9 cellular contexts compared by ENCODE assay signal in genomic region chr9:136685792-136686533, GRCh38. TPM values are rescaled to one million over a fixed set of nuclear protein-coding genes. Genes with fewer than 3 reads are reported as not detected.
DNase-seq lines count a peak whose midpoint lies in the region; ATAC-seq, FAIRE-seq and TF ChIP-seq lines count a peak whose summit lies in the region.
"Had no signal": no experiment of that assay in that cellular context is flagged by ENCODE, and none has a peak within 500 bp of the region (broad histone marks: within the 10 kb centered on the region; RNA-seq: fewer than 3 reads in every experiment).

No MANE protein-coding gene starts in this region.

- no peaks in the 10 kb centered on the region for H3K9me3 ChIP-seq in SK-N-MC (ENCODE audit: low read depth, low read length)

- ATAC-seq in GM18517 (IDR thresholded peaks at IDR 0.05; ENCODE audit: unreplicated experiment) (no peak), GM18505 (IDR thresholded peaks at IDR 0.05; ENCODE audit: unreplicated experiment) (no peak)

- peak; percentile 5 for FAIRE-seq in GM12892 (lab: Jason Lieb, UNC)

- DNase-seq in GM12892 (ENCODE audit: insufficient read length) (no peak), SK-N-MC (ENCODE audit: low read depth, low spot score) (no peak), fibroblast of the aortic adventitia (ENCODE audit: low read depth) (peak; percentile 27), retinal pigment epithelial cell (ENCODE audit: low read depth) (no peak), NCI-H2081 (lab: John Stamatoyannopoulos, UW) (no peak), HUDEP-2 (lab: John Stamatoyannopoulos, UW; ENCODE audit: unreplicated experiment in 76 of 76) (no peak)
- DNase-seq: NCI-H187 treated with DMSO at 0.1 percent for 48 hours had no signal

- H3K36me3 ChIP-seq in SK-N-MC (ENCODE audit: insufficient read depth, low read length): no peaks in the 10 kb centered on the region

- no peak overlapping the region for H3K27ac ChIP-seq in SK-N-MC

- peak; percentile 23 for TF ChIP-seq CTCF in fibroblast of the aortic adventitia (IDR thresholded peaks at IDR 0.05; ENCODE audit: insufficient read depth, low read length)
- peak; percentile 4 for TF ChIP-seq CTCF in retinal pigment epithelial cell (conservative IDR thresholded peaks at IDR 0.05; ENCODE audit: low read depth, low read length)

- no peak for TF ChIP-seq POLR2A in GM12892 (IDR thresholded peaks at IDR 0.05; ENCODE audit: low read depth, low read length)
- no peak for TF ChIP-seq POLR2A in GM18505 (IDR thresholded peaks at IDR 0.05; ENCODE audit: borderline replicate concordance, extremely low read depth, insufficient read depth, insufficient read length)

- H3K4me3 ChIP-seq in SK-N-MC (peak overlapping the region; percentile 90), fibroblast of the aortic adventitia (ENCODE audit: low read depth, low read length) (peak overlapping the region; percentile 78), retinal pigment epithelial cell (ENCODE audit: low read length) (peak overlapping the region; percentile 61)

- H3K9ac ChIP-seq in SK-N-MC (ENCODE audit: insufficient read length): peak overlapping the region; percentile 81

RNA-seq across cellular contexts. Expression of gene AGPAT2, which starts 1.3 kb away (rescaled TPM):
- polyA plus RNA-seq in GM12892 (2012; ENCODE audit: missing spikeins): 3.5 TPM
- 6.2 and 29.0 TPM in 2 replicates for total RNA-seq in fibroblast of the aortic adventitia (ENCODE audit: low replicate concordance)

RNA-seq across cellular contexts. Expression of gene EGFL7, which starts 23.2 kb away (rescaled TPM):
- polyA plus RNA-seq in GM12892 (2012; ENCODE audit: missing spikeins): not detected
- 2.4 and 5.6 TPM in 2 replicates for total RNA-seq in fibroblast of the aortic adventitia (ENCODE audit: low replicate concordance)

RNA-seq across cellular contexts. Expression of gene DIPK1B, which starts 26.4 kb away (rescaled TPM):
- polyA plus RNA-seq in GM12892 (2012; ENCODE audit: missing spikeins): 0.36 TPM
- 0.45 and 0.98 TPM in 2 replicates for total RNA-seq in fibroblast of the aortic adventitia (ENCODE audit: low replicate concordance)

RNA-seq across cellular contexts. Expression of gene LCN10, which starts 56.8 kb away (rescaled TPM):
- polyA plus RNA-seq in GM12892 (2012; ENCODE audit: missing spikeins): 2.4 TPM
- not detected in 2 replicates for total RNA-seq in fibroblast of the aortic adventitia (ENCODE audit: low replicate concordance)
